1 cellular context compared by ENCODE assay signal in the genomic region with DNA sequence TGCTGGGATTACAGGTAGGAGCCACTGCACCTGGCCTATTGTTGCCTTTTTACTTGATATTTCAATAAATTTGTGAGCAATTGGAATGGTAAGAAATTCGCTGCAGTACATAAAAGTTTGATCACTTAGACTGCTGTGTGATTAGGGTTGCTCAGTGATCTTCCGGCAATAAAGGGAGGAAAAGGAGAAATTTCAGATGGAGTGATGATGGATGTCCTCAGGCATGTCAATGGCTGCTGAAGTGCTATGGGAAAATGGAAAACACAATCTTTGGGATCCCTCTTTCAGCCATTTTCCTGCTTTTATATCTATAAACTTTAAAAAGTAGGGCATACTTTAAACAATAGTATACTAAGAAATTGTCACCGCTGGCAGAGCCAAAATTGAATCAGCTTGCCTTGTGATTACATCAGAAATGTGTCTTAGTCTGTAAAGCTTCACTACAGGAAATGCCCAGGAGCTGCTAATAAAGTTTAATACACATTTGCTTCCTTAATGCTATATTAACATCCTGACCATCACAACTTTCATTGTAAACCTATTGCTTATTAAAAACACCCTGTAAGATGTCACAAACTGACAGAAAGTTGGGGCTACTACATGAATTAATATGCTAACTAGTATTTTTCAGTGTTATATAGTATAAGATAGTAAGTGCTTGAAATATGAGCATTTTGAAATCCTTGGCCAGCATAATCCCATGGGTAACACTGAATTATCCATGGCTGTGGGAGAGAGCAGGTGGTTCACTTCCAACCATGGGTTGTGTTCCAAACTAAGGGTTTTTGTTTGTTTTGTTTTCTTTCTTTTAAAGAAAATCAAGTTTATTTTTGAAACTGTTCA.
A peak's percentile ranks its signal among the peaks of the same experiment; 100 is the strongest.
TF ChIP-seq lines count a peak whose summit lies in the region.

No MANE protein-coding gene starts in this region.

TF ChIP-seq in HEK293, 187 proteins besides CTCF, POLR2A, EP300 and RAD21 (continued from another document and continues in another):
- TF ChIP-seq, protein P1, sequence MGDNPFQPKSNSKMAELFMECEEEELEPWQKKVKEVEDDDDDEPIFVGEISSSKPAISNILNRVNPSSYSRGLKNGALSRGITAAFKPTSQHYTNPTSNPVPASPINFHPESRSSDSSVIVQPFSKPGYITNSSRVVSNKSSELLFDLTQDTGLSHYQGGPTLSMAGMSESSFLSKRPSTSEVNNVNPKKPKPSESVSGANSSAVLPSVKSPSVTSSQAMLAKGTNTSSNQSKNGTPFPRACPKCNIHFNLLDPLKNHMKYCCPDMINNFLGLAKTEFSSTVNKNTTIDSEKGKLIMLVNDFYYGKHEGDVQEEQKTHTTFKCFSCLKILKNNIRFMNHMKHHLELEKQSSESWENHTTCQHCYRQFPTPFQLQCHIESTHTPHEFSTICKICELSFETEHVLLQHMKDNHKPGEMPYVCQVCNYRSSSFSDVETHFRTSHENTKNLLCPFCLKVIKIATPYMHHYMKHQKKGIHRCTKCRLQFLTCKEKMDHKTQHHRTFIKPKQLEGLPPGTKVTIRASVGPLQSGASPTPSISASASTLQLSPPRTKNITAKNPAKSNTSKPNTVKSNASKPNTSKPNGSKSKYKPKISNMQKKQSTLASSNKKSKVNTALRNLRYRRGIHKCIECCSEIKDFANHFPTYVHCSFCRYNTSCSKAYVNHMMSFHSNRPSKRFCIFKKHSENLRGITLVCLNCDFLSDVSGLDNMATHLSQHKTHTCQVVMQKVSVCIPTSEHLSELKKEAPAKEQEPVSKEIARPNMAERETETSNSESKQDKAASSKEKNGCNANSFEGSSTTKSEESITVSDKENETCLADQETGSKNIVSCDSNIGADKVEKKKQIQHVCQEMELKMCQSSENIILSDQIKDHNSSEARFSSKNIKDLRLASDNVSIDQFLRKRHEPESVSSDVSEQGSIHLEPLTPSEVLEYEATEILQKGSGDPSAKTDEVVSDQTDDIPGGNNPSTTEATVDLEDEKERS (tag by site-specific recombination; IDR thresholded peaks at IDR 0.05), result no peak
- TF ChIP-seq ZNF341 (tag by site-specific recombination; IDR thresholded peaks at IDR 0.05; ENCODE audit: low read depth) (no peak), ZBTB10 (tag by site-specific recombination; IDR thresholded peaks at IDR 0.05) (no peak), ZNF398 (tag by site-specific recombination; IDR thresholded peaks at IDR 0.05) (no peak), ZBTB20 (tag by site-specific recombination; IDR thresholded peaks at IDR 0.05) (peak; percentile 11; the same call in 1 of the 2 replicates), ZNF23 (tag by site-specific recombination; IDR thresholded peaks at IDR 0.05; ENCODE audit: borderline replicate concordance) (no peak), ZNF354C (tag by site-specific recombination; IDR thresholded peaks at IDR 0.05; ENCODE audit: borderline replicate concordance, low read depth) (no peak), HOXD13 (CRISPR knock-in tag; IDR thresholded peaks at IDR 0.05; ENCODE audit: borderline replicate concordance) (no peak), KLF8 (tag by site-specific recombination; IDR thresholded peaks at IDR 0.05) (no peak), MYNN (tag by site-specific recombination; IDR thresholded peaks at IDR 0.05; ENCODE audit: borderline replicate concordance) (no peak), ZNF488 (tag by site-specific recombination; IDR thresholded peaks at IDR 0.05) (no peak), GFI1B (tag by site-specific recombination; IDR thresholded peaks at IDR 0.05) (no peak), SETDB1 (IDR thresholded peaks at IDR 0.05; ENCODE audit: insufficient read length, low read length) (no peak), IKZF3 (tag by site-specific recombination; IDR thresholded peaks at IDR 0.05) (peak; percentile 16; the same call in 1 of the 2 replicates), ZNF513 (tag by site-specific recombination; IDR thresholded peaks at IDR 0.05) (no peak), ZNF302 (tag by site-specific recombination; IDR thresholded peaks at IDR 0.05; ENCODE audit: low read depth) (no peak), ZNF169 (tag by site-specific recombination; IDR thresholded peaks at IDR 0.05) (no peak), BCL11A (tag by site-specific recombination; IDR thresholded peaks at IDR 0.05; ENCODE audit: low read depth) (no peak), PRDM4 (tag by site-specific recombination; IDR thresholded peaks at IDR 0.05) (no peak), ZNF600 (tag by site-specific recombination; IDR thresholded peaks at IDR 0.05) (no peak), ZNF654 (tag by site-specific recombination; IDR thresholded peaks at IDR 0.05; ENCODE audit: low read depth) (no peak), ZNF785 (tag by site-specific recombination; IDR thresholded peaks at IDR 0.05) (no peak), BCL6B (tag by site-specific recombination; IDR thresholded peaks at IDR 0.05) (no peak), AEBP2 (tag by site-specific recombination; IDR thresholded peaks at IDR 0.05; ENCODE audit: borderline replicate concordance) (no peak), YY1 (tag by site-specific recombination; IDR thresholded peaks at IDR 0.05) (no peak), ZNF248 (tag by site-specific recombination; IDR thresholded peaks at IDR 0.05) (no peak)
- TF ChIP-seq, protein P2, sequence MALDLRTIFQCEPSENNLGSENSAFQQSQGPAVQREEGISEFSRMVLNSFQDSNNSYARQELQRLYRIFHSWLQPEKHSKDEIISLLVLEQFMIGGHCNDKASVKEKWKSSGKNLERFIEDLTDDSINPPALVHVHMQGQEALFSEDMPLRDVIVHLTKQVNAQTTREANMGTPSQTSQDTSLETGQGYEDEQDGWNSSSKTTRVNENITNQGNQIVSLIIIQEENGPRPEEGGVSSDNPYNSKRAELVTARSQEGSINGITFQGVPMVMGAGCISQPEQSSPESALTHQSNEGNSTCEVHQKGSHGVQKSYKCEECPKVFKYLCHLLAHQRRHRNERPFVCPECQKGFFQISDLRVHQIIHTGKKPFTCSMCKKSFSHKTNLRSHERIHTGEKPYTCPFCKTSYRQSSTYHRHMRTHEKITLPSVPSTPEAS (tag by site-specific recombination; IDR thresholded peaks at IDR 0.05), result no peak
- TF ChIP-seq, protein P3, sequence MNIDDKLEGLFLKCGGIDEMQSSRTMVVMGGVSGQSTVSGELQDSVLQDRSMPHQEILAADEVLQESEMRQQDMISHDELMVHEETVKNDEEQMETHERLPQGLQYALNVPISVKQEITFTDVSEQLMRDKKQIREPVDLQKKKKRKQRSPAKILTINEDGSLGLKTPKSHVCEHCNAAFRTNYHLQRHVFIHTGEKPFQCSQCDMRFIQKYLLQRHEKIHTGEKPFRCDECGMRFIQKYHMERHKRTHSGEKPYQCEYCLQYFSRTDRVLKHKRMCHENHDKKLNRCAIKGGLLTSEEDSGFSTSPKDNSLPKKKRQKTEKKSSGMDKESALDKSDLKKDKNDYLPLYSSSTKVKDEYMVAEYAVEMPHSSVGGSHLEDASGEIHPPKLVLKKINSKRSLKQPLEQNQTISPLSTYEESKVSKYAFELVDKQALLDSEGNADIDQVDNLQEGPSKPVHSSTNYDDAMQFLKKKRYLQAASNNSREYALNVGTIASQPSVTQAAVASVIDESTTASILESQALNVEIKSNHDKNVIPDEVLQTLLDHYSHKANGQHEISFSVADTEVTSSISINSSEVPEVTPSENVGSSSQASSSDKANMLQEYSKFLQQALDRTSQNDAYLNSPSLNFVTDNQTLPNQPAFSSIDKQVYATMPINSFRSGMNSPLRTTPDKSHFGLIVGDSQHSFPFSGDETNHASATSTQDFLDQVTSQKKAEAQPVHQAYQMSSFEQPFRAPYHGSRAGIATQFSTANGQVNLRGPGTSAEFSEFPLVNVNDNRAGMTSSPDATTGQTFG (tag by site-specific recombination; IDR thresholded peaks at IDR 0.05; ENCODE audit: borderline replicate concordance), result no peak
